8 cellular contexts compared by ENCODE assay signal in genomic region chr12:95336387-95337067, GRCh38.
DNase-seq lines count a peak whose midpoint lies in the region; ATAC-seq and TF ChIP-seq lines count a peak whose summit lies in the region.

No MANE protein-coding gene starts in this region.

- no peaks in the 10 kb centered on the region for H3K9me3 ChIP-seq in thoracic aorta

- H3K4me3 ChIP-seq in thoracic aorta, result peak overlapping the region; percentile 42

- peaks cover 0 to 16% of the 10 kb centered on the region in 2 donors for H3K4me1 ChIP-seq in thoracic aorta (ENCODE audit: control insufficient read depth in 1 of 2, low read depth in 2 of 2)

- DNase-seq in HCEC 1CT (peak; percentile 80), NCI-H82 (lab: John Stamatoyannopoulos, UW) (peak; percentile 94), dedifferentiated amniotic fluid mesenchymal stem cell (ENCODE audit: extremely low spot score) (peak; percentile 88), left colon (peak; percentile 62 to 63), thoracic aorta (ENCODE audit: low spot score) (peak; percentile 12), MV-4-11 (lab: John Stamatoyannopoulos, UW) (no peak), NOMO-1 treated with DMSO at 0.1 percent for 48 hours (lab: John Stamatoyannopoulos, UW; ENCODE audit: unreplicated experiment) (no peak)

- ATAC-seq in left colon (peak; percentile 97), thoracic aorta (ENCODE audit: insufficient number of reproducible peaks, low FRiP score, low read depth) (peak; percentile 88), HG02623 (IDR thresholded peaks at IDR 0.05; ENCODE audit: unreplicated experiment) (no peak)

- peak; percentile 79 for TF ChIP-seq CTCF in thoracic aorta (IDR thresholded peaks at IDR 0.05)

- H3K36me3 ChIP-seq in thoracic aorta, result no peaks in the 10 kb centered on the region

- H3K27ac ChIP-seq in thoracic aorta, result peak overlapping the region; percentile 47 to 58

- H3K27me3 ChIP-seq in thoracic aorta (replicated peaks; ENCODE audit: insufficient read depth), result no peaks in the 10 kb centered on the region

- intact Hi-C loops in left colon (cut with DNase I, micrococcal nuclease), result loop anchor here in 1 of 2 donors (10.0 kb wide), 1 partner anchor 222 kb away; no protein-coding TSS in a partner anchor

Comparison
In these comparisons a context has a peak if more than half of its experiments do, and no peak if none do; other contexts are left out.
1. DNase-seq: peak in HCEC 1CT (single experiment), NCI-H82 (single experiment), dedifferentiated amniotic fluid mesenchymal stem cell (single experiment), left colon (2 of 2) and thoracic aorta (single experiment); none in MV-4-11 (single experiment) and NOMO-1 treated with DMSO at 0.1 percent for 48 hours (single experiment).